Comparison of ENCODE assay signal across 35 cellular contexts in genomic region chr6:137743493-137743892, GRCh38.
DNase-seq lines count a peak whose midpoint lies in the region; FAIRE-seq and TF ChIP-seq lines count a peak whose summit lies in the region.
"Had no signal": no experiment of that assay in that cellular context is flagged by ENCODE, and none has a peak within 500 bp of the region (broad histone marks: within the 10 kb centered on the region; RNA-seq: fewer than 3 reads in every experiment).

No MANE protein-coding gene starts in this region.

- H3K9me3 ChIP-seq in PC-9 (ENCODE audit: insufficient read depth, low read depth) (no peaks in the 10 kb centered on the region; the same call in 1 of the 2 replicates), ovary (no peaks in the 10 kb centered on the region)
- H3K9me3 ChIP-seq: left ventricle myocardium inferior, thyroid gland had no signal

- POLR2A ChIA-PET in PC-9 (lab: Charles Lee; ENCODE audit: unreplicated experiment) = no interaction called here

- no peaks in the 10 kb centered on the region for H4K20me1 ChIP-seq in PC-9 (ENCODE audit: insufficient read depth)

- H3K4me1 ChIP-seq in PC-9 (replicated peaks; ENCODE audit: insufficient read depth) (peaks cover 29% of the 10 kb centered on the region), ovary (ENCODE audit: insufficient read depth) (peaks cover 13% of the 10 kb centered on the region)
- H3K4me1 ChIP-seq: parathyroid adenoma had no signal

- BruUV-seq in PC-9 (replicated peaks; lab: Mats Ljungman, UMichigan) = no TSS peak

- 95 to 97% (median 95%) methylated on average over 4 of the region's 4 CpGs for whole genome bisulfite sequencing in ovary, 3 donors

- CTCF ChIA-PET in PC-9 (lab: Charles Lee) = no interaction called here

- intact Hi-C loops in PC-9 (cut with micrococcal nuclease; ENCODE audit: unreplicated experiment) (no loop called here), ovary (cut with DNase I) (no loop called here)

- H3K4me3 ChIP-seq in PC-9 (no peak overlapping the region), bronchial epithelial cell (ENCODE audit: low read depth, low read length) (no peak overlapping the region), ovary (no peak overlapping the region)
- H3K4me3 ChIP-seq: GM23248, left ventricle myocardium inferior, skin epidermis, thyroid gland had no signal

- no peaks in the 10 kb centered on the region for H3K9me3 Mint-ChIP-seq in stimulated activated naive CD8-positive, alpha-beta T cell treated with anti-CD3 and anti-CD28 coated beads, Interleukin-15, Interleukin-2, amounts not matched to agents 100 ng/mL and 50 ng/mL, for 24 hours
- H3K9me3 Mint-ChIP-seq: activated CD4-positive, alpha-beta memory T cell treated with anti-CD3 and anti-CD28 coated beads, Interleukin-2, amount 10 ng/mL, durations not matched to agents 7 days and 5 days; activated naive CD4-positive, alpha-beta T cell treated with anti-CD3 and anti-CD28 coated beads, Interleukin-2, amount 10 ng/mL, durations not matched to agents 7 days and 5 days; CD8-positive, alpha-beta memory T cell; HFFc6; IgD-negative memory B cell; neural crest cell had no signal

- 0 out of 2 replicates have a peak overlapping the region, but pooled peaks have one; percentile 1 for H2AFZ ChIP-seq in PC-9
- H2AFZ ChIP-seq: GM23248, parathyroid adenoma had no signal

- TF ChIP-seq EP300 in ovary (IDR thresholded peaks at IDR 0.05) = no peak

- FAIRE-seq in bronchial epithelial cell (lab: Jason Lieb, UNC) = no peak
- FAIRE-seq: GM12892, RCC 7860 had no signal

- H3K36me3 ChIP-seq in PC-9 (ENCODE audit: low read depth) = no peaks in the 10 kb centered on the region
- H3K36me3 ChIP-seq in bronchial epithelial cell (ENCODE audit: control insufficient read depth, insufficient read depth, low read length) = no peaks in the 10 kb centered on the region
- H3K36me3 ChIP-seq in ovary = no peaks in the 10 kb centered on the region
- H3K36me3 ChIP-seq: left ventricle myocardium inferior, thyroid gland had no signal

- H3F3A ChIP-seq in PC-9 (ENCODE audit: insufficient read depth, low read depth) = peaks cover 19% of the 10 kb centered on the region

- H3K36me3 Mint-ChIP-seq in stimulated activated naive CD8-positive, alpha-beta T cell treated with anti-CD3 and anti-CD28 coated beads, Interleukin-15, Interleukin-2, amounts not matched to agents 100 ng/mL and 50 ng/mL, for 24 hours (ENCODE audit: low read depth) = no peaks in the 10 kb centered on the region
- H3K36me3 Mint-ChIP-seq: activated naive CD4-positive, alpha-beta T cell treated with anti-CD3 and anti-CD28 coated beads, Interleukin-2, amount 10 ng/mL, durations not matched to agents 7 days and 5 days; brain; IgD-negative memory B cell had no signal

- no peaks in the 10 kb centered on the region for H3K79me2 ChIP-seq in PC-9 (ENCODE audit: low read depth)
- H3K79me2 ChIP-seq: parathyroid adenoma had no signal

- peaks cover 31% of the 10 kb centered on the region for H3K4me1 Mint-ChIP-seq in stimulated activated naive CD8-positive, alpha-beta T cell treated with anti-CD3 and anti-CD28 coated beads, Interleukin-15, Interleukin-2, amounts not matched to agents 100 ng/mL and 50 ng/mL, for 24 hours (ENCODE audit: low read depth)
- H3K4me1 Mint-ChIP-seq: activated naive CD4-positive, alpha-beta T cell treated with anti-CD3 and anti-CD28 coated beads, Interleukin-2, amount 10 ng/mL, durations not matched to agents 7 days and 5 days; brain had no signal

- no peaks in the 10 kb centered on the region for H3K9me2 ChIP-seq in PC-9 (ENCODE audit: insufficient read depth)

- no peak for TF ChIP-seq POLR2A in ovary (IDR thresholded peaks at IDR 0.05)

- H3K27ac Mint-ChIP-seq in stimulated activated naive CD8-positive, alpha-beta T cell treated with anti-CD3 and anti-CD28 coated beads, Interleukin-15, Interleukin-2, amounts not matched to agents 100 ng/mL and 50 ng/mL, for 24 hours = peak overlapping the region; percentile 29
- H3K27ac Mint-ChIP-seq: activated CD4-positive, alpha-beta memory T cell treated with anti-CD3 and anti-CD28 coated beads, Interleukin-2, amount 10 ng/mL, durations not matched to agents 7 days and 5 days; activated naive CD4-positive, alpha-beta T cell treated with anti-CD3 and anti-CD28 coated beads, Interleukin-2, amount 10 ng/mL, durations not matched to agents 7 days and 5 days; B cell; brain; HFFc6; IgD-negative memory B cell had no signal

- DNase-seq in stimulated activated CD4-positive, alpha-beta T cell treated with anti-CD3 and anti-CD28 coated beads, Interleukin-1b, Interleukin-23, amount 100 ng/mL, for 48 hours = peak; percentile 5
- no peak for DNase-seq in stimulated activated CD4-positive, alpha-beta T cell treated with anti-CD3 and anti-CD28 coated beads, Interleukin-4, amount 100 ng/mL, for 4 hours
- peak; percentile 35 to 83 for DNase-seq in PC-9
- peak; percentile 75 for DNase-seq in bronchial epithelial cell (ENCODE audit: low read depth)
- no peak for DNase-seq in stimulated activated CD4-positive, alpha-beta T cell treated with anti-CD3 and anti-CD28 coated beads, Interleukin-2, amount 100 ng/mL, for 48 hours
- DNase-seq in ovary = no peak
- DNase-seq in iPS-NIHi11 (ENCODE audit: low spot score) = no peak
- DNase-seq: ACHN; activated CD4-positive, alpha-beta memory T cell treated with anti-CD3 and anti-CD28 coated beads, Interleukin-2, amount 10 ng/mL, durations not matched to agents 7 days and 5 days; activated naive CD4-positive, alpha-beta T cell treated with anti-CD3 and anti-CD28 coated beads, Interleukin-2, amount 10 ng/mL, durations not matched to agents 7 days and 5 days; amniotic stem cell; CD8-positive, alpha-beta memory T cell; DMS 273 treated with DMSO at 0.1 percent for 48 hours; GM23248; HFFc6; left ventricle myocardium inferior; mesendoderm; NCI-H1092; NCI-H1694 treated with DMSO at 0.1 percent for 48 hours; NCI-H446; NCI-H774; SIG-M5; stimulated activated CD8-positive, alpha-beta memory T cell treated with anti-CD3 and anti-CD28 coated beads, Interleukin-4, amount 100 ng/mL, for 48 hours; T-helper 9 cell; thyroid gland had no signal

- H3K27ac ChIP-seq in PC-9 (peak overlapping the region; percentile 41), ovary (no peak overlapping the region)
- H3K27ac ChIP-seq: GM23248, left ventricle myocardium inferior, parathyroid adenoma, skin epidermis, thyroid gland, VCaP had no signal

- H3K4me2 ChIP-seq in PC-9 = 0 out of 2 replicates have a peak overlapping the region, but pooled peaks have one; percentile 17

- TF ChIP-seq CTCF in PC-9 (conservative IDR thresholded peaks at IDR 0.05) (no peak), bronchial epithelial cell (IDR thresholded peaks at IDR 0.05; ENCODE audit: insufficient read depth, low read length, severe bottlenecking) (no peak), ovary (IDR thresholded peaks at IDR 0.05) (no peak)

- H3K27me3 ChIP-seq in PC-9 (ENCODE audit: insufficient read depth, low read depth) (no peaks in the 10 kb centered on the region), bronchial epithelial cell (ENCODE audit: control insufficient read depth, insufficient read depth, low read length) (no peaks in the 10 kb centered on the region), ovary (no peaks in the 10 kb centered on the region)
- H3K27me3 ChIP-seq: thyroid gland had no signal

- no peak overlapping the region for H3K4me3 Mint-ChIP-seq in stimulated activated naive CD8-positive, alpha-beta T cell treated with anti-CD3 and anti-CD28 coated beads, Interleukin-15, Interleukin-2, amounts not matched to agents 100 ng/mL and 50 ng/mL, for 24 hours
- H3K4me3 Mint-ChIP-seq: activated CD4-positive, alpha-beta memory T cell treated with anti-CD3 and anti-CD28 coated beads, Interleukin-2, amount 10 ng/mL, durations not matched to agents 7 days and 5 days; activated naive CD4-positive, alpha-beta T cell treated with anti-CD3 and anti-CD28 coated beads, Interleukin-2, amount 10 ng/mL, durations not matched to agents 7 days and 5 days; B cell; brain; CD8-positive, alpha-beta memory T cell; HFFc6; IgD-negative memory B cell; neural crest cell had no signal

- peaks cover 3% of the 10 kb centered on the region for H3K27me3 Mint-ChIP-seq in stimulated activated naive CD8-positive, alpha-beta T cell treated with anti-CD3 and anti-CD28 coated beads, Interleukin-15, Interleukin-2, amounts not matched to agents 100 ng/mL and 50 ng/mL, for 24 hours
- H3K27me3 Mint-ChIP-seq: B cell had no signal

Comparison
In these comparisons a context has a peak if more than half of its experiments do, and no peak if none do; other contexts are left out.
1. DNase-seq: peak in stimulated activated CD4-positive, alpha-beta T cell treated with anti-CD3 and anti-CD28 coated beads, Interleukin-1b, Interleukin-23, amount 100 ng/mL, for 48 hours (single experiment), PC-9 (2 of 2) and bronchial epithelial cell (single experiment); none in stimulated activated CD4-positive, alpha-beta T cell treated with anti-CD3 and anti-CD28 coated beads, Interleukin-4, amount 100 ng/mL, for 4 hours (0 of 2), stimulated activated CD4-positive, alpha-beta T cell treated with anti-CD3 and anti-CD28 coated beads, Interleukin-2, amount 100 ng/mL, for 48 hours (0 of 2), ovary (0 of 5) and iPS-NIHi11 (single experiment).